8 cellular contexts compared by ENCODE assay signal in the genomic region with DNA sequence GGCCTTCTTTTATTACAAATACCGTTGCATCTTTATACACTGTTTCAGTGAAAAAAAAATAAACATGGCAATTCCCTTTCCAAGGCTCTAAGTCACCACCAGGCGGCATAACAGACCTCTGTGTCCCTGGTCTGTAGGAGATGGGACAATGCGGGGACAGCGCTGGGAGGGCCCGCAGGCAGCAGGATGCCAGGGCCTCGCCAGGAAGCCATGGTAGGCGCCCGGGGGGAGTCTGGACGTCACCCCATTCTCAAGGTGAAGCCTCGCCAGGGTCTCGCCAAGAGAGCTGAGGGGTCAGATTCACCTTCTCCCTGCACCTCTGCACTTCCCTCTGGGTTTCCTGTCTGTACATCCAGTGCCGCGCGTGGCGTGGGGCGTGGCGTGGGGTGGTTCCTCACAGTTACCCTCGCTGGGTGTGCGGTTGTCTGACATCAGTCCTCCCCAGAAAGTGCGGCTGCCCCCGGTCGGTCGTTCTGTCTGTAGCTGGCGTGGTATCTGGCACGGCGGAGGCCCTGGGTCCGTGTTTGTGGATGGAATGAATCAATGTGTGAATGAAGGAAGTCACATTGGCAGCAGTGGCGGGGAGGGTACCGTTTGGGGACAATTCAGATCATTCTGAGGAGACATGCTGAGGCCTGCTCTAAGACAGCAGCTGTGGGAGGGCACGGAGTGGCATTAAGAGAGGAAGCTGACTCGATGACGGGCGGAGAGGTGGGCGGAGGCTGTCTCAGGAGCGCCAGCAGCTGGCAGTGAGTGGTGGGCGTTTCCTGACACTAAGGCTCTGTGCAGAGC. TPM values are rescaled to one million over a fixed set of nuclear protein-coding genes. Genes with fewer than 3 reads are reported as not detected.
DNase-seq lines count a peak whose midpoint lies in the region; ATAC-seq and TF ChIP-seq lines count a peak whose summit lies in the region.

No MANE protein-coding gene starts in this region.

- no peaks in the 10 kb centered on the region for H3K9me2 ChIP-seq in PC-9 (ENCODE audit: insufficient read depth)

- CTCF ChIA-PET in IMR-90 (lab: Yijun Ruan, JAX), result interaction anchor here (0.5 to 5.7 kb wide), 12 partner anchors 11 to 1649 kb away, joined by 3 to 56 read pairs (median 4); no protein-coding TSS in a partner anchor
- CTCF ChIA-PET in PC-9 (lab: Charles Lee), result interaction anchor here (0.6 to 1.5 kb wide), 7 partner anchors 13 to 344 kb away, joined by 3 to 8 read pairs (median 3); no protein-coding TSS in a partner anchor

- TF ChIP-seq CTCF in GM12865 (IDR thresholded peaks at IDR 0.05; ENCODE audit: insufficient read depth, low read depth, low read length, missing control alignments) (peak; percentile 77), IMR-90 (conservative IDR thresholded peaks at IDR 0.05; ENCODE audit: low read depth, low read length) (peak; percentile 74), PC-9 (conservative IDR thresholded peaks at IDR 0.05) (peak; percentile 90), fibroblast of mammary gland (conservative IDR thresholded peaks at IDR 0.05; ENCODE audit: control insufficient read depth, insufficient read depth, low read depth, low read length) (peak; percentile 30)

- H3K27me3 Mint-ChIP-seq in activated T-cell treated with anti-CD3 and anti-CD28 coated beads, Interleukin-2, amount 50 U/mL, for 4 hours (ENCODE audit: low read depth), result peaks cover 5% of the 10 kb centered on the region

- DNase-seq in GM12865 (ENCODE audit: low read depth) (peak; percentile 80), IMR-90 (peak; percentile 75), PC-9 (peak; percentile 54 to 69), fibroblast of mammary gland (ENCODE audit: low read depth) (no peak), neuronal stem cell (ENCODE audit: low spot score) (no peak), superior temporal gyrus (ENCODE audit: extremely low spot score) (peak; percentile 79)
- peak; percentile 93 for DNase-seq in activated T-cell treated with anti-CD3 and anti-CD28 coated beads, Interleukin-2, amount 50 U/mL, for 4 hours

- H3K9ac ChIP-seq in IMR-90 (ENCODE audit: low read depth, low read length) (0 out of 2 replicates have a peak overlapping the region, but pooled peaks have one; percentile 8), neuronal stem cell (ENCODE audit: low read depth, low read length, poor library complexity) (peak overlapping the region; percentile 73)

- POLR2A ChIA-PET in IMR-90 (lab: Charles Lee; ENCODE audit: unreplicated experiment) (interaction anchor here (0.6 kb wide), 1 partner anchor 11 kb away, joined by 3 read pairs; no protein-coding TSS in a partner anchor), PC-9 (lab: Charles Lee; ENCODE audit: unreplicated experiment) (interaction anchor here (0.6 to 0.7 kb wide), 3 partner anchors 9 to 468 kb away, joined by 4 to 7 read pairs (median 5); no protein-coding TSS in a partner anchor)

- peaks cover 29% of the 10 kb centered on the region for H3K9me1 ChIP-seq in IMR-90 (ENCODE audit: insufficient read depth, low read length)

- peak overlapping the region; percentile 87 for H3K4ac ChIP-seq in IMR-90 (ENCODE audit: low read depth, low read length)
- H3K4ac ChIP-seq in neuronal stem cell (ENCODE audit: low read length), result no peak overlapping the region

- H4K8ac ChIP-seq in IMR-90 (ENCODE audit: low read depth in 2 of 2, low read length in 2 of 2) (peak overlapping the region; percentile 67 to 73), neuronal stem cell (ENCODE audit: low read depth, low read length) (no peak overlapping the region)

- H2AK5ac ChIP-seq in IMR-90 (ENCODE audit: low read depth, low read length) (peak overlapping the region; percentile 74), neuronal stem cell (ENCODE audit: low read depth, low read length) (no peak overlapping the region)

- no peak overlapping the region for H2BK12ac ChIP-seq in neuronal stem cell (ENCODE audit: low read length)

- peaks cover 59% of the 10 kb centered on the region for H3K4me1 Mint-ChIP-seq in activated T-cell treated with anti-CD3 and anti-CD28 coated beads, Interleukin-2, amount 50 U/mL, for 4 hours (ENCODE audit: low read depth)

- H3K27me3 ChIP-seq in IMR-90 (ENCODE audit: control insufficient read depth, insufficient read depth, low read length) (no peaks in the 10 kb centered on the region), PC-9 (ENCODE audit: insufficient read depth, low read depth) (no peaks in the 10 kb centered on the region), neuronal stem cell (ENCODE audit: control insufficient read depth in 3 of 3, insufficient read depth in 3 of 3, low read depth in 1 of 3, low read length in 3 of 3) (no peaks in the 10 kb centered on the region)

- TF ChIP-seq POLR2A in IMR-90 (IDR thresholded peaks at IDR 0.05; ENCODE audit: low read depth, low read length), result no peak; the same call in 1 of the 2 replicates

- peak overlapping the region; percentile 13 for H3K4me2 ChIP-seq in IMR-90 (ENCODE audit: low read depth, low read length)
- H3K4me2 ChIP-seq in PC-9, result peak overlapping the region; percentile 49
- H3K4me2 ChIP-seq in neuronal stem cell (ENCODE audit: insufficient read depth, low read length, poor library complexity, severe bottlenecking), result peak overlapping the region; percentile 34

- TF ChIP-seq RAD21 in IMR-90 (IDR thresholded peaks at IDR 0.05; ENCODE audit: low read length), result peak; percentile 79

- peak overlapping the region; percentile 17; the same call in 1 of the 2 replicates for H3K56ac ChIP-seq in IMR-90 (ENCODE audit: extremely low read depth, insufficient read depth, low read length)

- peak overlapping the region; percentile 50 for H3K27ac ChIP-seq in IMR-90 (ENCODE audit: insufficient read depth, low read length)
- H3K27ac ChIP-seq in PC-9, result no peak overlapping the region
- H3K27ac ChIP-seq in neuronal stem cell (replicated peaks; ENCODE audit: low read length), result no peak overlapping the region

- intact Hi-C loops in IMR-90 (cut with micrococcal nuclease), result loop anchor here (1.0 to 10.0 kb wide), 4 partner anchors 13 to 611 kb away; partner anchors contain the start of gene PER2
- intact Hi-C loops in PC-9 (cut with micrococcal nuclease; ENCODE audit: unreplicated experiment), result loop anchor here (1.0 kb wide), 3 partner anchors 72 to 101 kb away; partner anchors contain the start of gene RAB17

- H2BK15ac ChIP-seq in IMR-90 (ENCODE audit: low read depth, low read length) (peak overlapping the region; percentile 22; the same call in 2 of the 3 replicates), neuronal stem cell (ENCODE audit: low read length) (no peak overlapping the region)

- H3K23ac ChIP-seq in IMR-90 (ENCODE audit: low read depth, low read length) (peak overlapping the region; percentile 39), neuronal stem cell (ENCODE audit: low read depth, low read length, poor library complexity) (no peak overlapping the region)

- H4K5ac ChIP-seq in IMR-90 (ENCODE audit: low read depth, low read length), result peak overlapping the region; percentile 56

- peak overlapping the region; percentile 80 for H2BK120ac ChIP-seq in IMR-90 (ENCODE audit: low read depth, low read length)
- no peak overlapping the region for H2BK120ac ChIP-seq in neuronal stem cell (ENCODE audit: low read depth, low read length)

- peak overlapping the region; percentile 22 for H3K18ac ChIP-seq in IMR-90 (ENCODE audit: low read depth, low read length)
- H3K18ac ChIP-seq in neuronal stem cell (ENCODE audit: low read length), result peak overlapping the region; percentile 57

- peak overlapping the region; percentile 84 for H3K4me3 Mint-ChIP-seq in activated T-cell treated with anti-CD3 and anti-CD28 coated beads, Interleukin-2, amount 50 U/mL, for 4 hours

- dilution Hi-C loops in IMR-90 (cut with HindIII; ENCODE audit: low sequenced_read_pairs, unreplicated experiment), result no loop called here

- H2AFZ ChIP-seq in IMR-90 (replicated peaks; ENCODE audit: low read length, poor library complexity), result peak overlapping the region; percentile 82
- peak overlapping the region; percentile 20; the same call in 1 of the 2 replicates for H2AFZ ChIP-seq in PC-9
- H2AFZ ChIP-seq in neuronal stem cell (ENCODE audit: low read length), result no peak overlapping the region

- BruUV-seq in IMR-90 (replicated peaks; lab: Mats Ljungman, UMichigan) (no TSS peak), PC-9 (replicated peaks; lab: Mats Ljungman, UMichigan) (no TSS peak)

- H3K9me3 Mint-ChIP-seq in activated T-cell treated with anti-CD3 and anti-CD28 coated beads, Interleukin-2, amount 50 U/mL, for 4 hours, result no peaks in the 10 kb centered on the region

- H3K36me3 ChIP-seq in IMR-90 (ENCODE audit: control insufficient read depth, insufficient read depth, low read length) (peaks cover 2% of the 10 kb centered on the region; the same call in 1 of the 2 replicates), PC-9 (ENCODE audit: low read depth) (no peaks in the 10 kb centered on the region), neuronal stem cell (replicated peaks in 1 of 2; ENCODE audit: control insufficient read depth in 2 of 2, insufficient read depth in 2 of 2, low read length in 2 of 2) (peaks cover 0 to 5% of the 10 kb centered on the region in 2 donors)

- H3K79me1 ChIP-seq in IMR-90 (ENCODE audit: low read depth in 1 of 2, low read length in 2 of 2) (peaks cover 33 to 75% of the 10 kb centered on the region in 2 experiments), neuronal stem cell (ENCODE audit: low read depth, low read length) (peaks cover 2% of the 10 kb centered on the region)

- H3K79me2 ChIP-seq in PC-9 (ENCODE audit: low read depth), result no peaks in the 10 kb centered on the region

- H3K36me3 Mint-ChIP-seq in activated T-cell treated with anti-CD3 and anti-CD28 coated beads, Interleukin-2, amount 50 U/mL, for 4 hours (ENCODE audit: insufficient read depth), result no peaks in the 10 kb centered on the region

- H3K4me1 ChIP-seq in IMR-90 (ENCODE audit: control insufficient read depth, insufficient read depth, low read length), result peaks cover 43% of the 10 kb centered on the region
- peaks cover 15% of the 10 kb centered on the region for H3K4me1 ChIP-seq in PC-9 (replicated peaks; ENCODE audit: insufficient read depth)
- peaks cover 17 to 43% of the 10 kb centered on the region in 2 donors for H3K4me1 ChIP-seq in neuronal stem cell (ENCODE audit: control insufficient read depth in 2 of 2, insufficient read depth in 1 of 2, low read depth in 1 of 2, low read length in 2 of 2)

- peak overlapping the region; percentile 66 for H2BK20ac ChIP-seq in IMR-90 (ENCODE audit: low read depth, low read length)

- H3F3A ChIP-seq in PC-9 (ENCODE audit: insufficient read depth, low read depth), result peaks cover 11% of the 10 kb centered on the region

- H2AK9ac ChIP-seq in IMR-90 (replicated peaks; ENCODE audit: low read depth, low read length, poor library complexity), result peak overlapping the region; percentile 77

- H3K9me3 ChIP-seq in IMR-90 (ENCODE audit: control insufficient read depth, insufficient read depth, low read length), result no peaks in the 10 kb centered on the region
- no peaks in the 10 kb centered on the region for H3K9me3 ChIP-seq in PC-9 (ENCODE audit: insufficient read depth, low read depth)
- no peaks in the 10 kb centered on the region for H3K9me3 ChIP-seq in neuronal stem cell (replicated peaks in 1 of 2; ENCODE audit: control insufficient read depth in 2 of 2, insufficient read depth in 1 of 2, low read depth in 1 of 2, low read length in 2 of 2)

- H4K20me1 ChIP-seq in IMR-90 (ENCODE audit: insufficient read depth, low read length) (peaks cover 13% of the 10 kb centered on the region), PC-9 (ENCODE audit: insufficient read depth) (no peaks in the 10 kb centered on the region)

- peak overlapping the region; percentile 73 for H4K91ac ChIP-seq in IMR-90 (ENCODE audit: insufficient read depth, low read depth, low read length)
- H4K91ac ChIP-seq in neuronal stem cell (ENCODE audit: low read depth, low read length, poor library complexity), result no peak overlapping the region

- peak overlapping the region; percentile 41 for H3K4me3 ChIP-seq in GM12865 (ENCODE audit: low read depth, low read length)
- no peak overlapping the region for H3K4me3 ChIP-seq in IMR-90 (ENCODE audit: insufficient read depth, low read depth, low read length)
- H3K4me3 ChIP-seq in PC-9, result peak overlapping the region; percentile 32; the same call in 1 of the 2 replicates
- no peak overlapping the region for H3K4me3 ChIP-seq in fibroblast of mammary gland (ENCODE audit: control insufficient read depth, low read depth, low read length)
- H3K4me3 ChIP-seq in neuronal stem cell (ENCODE audit: low read length in 2 of 2), result no peak overlapping the region

- peak overlapping the region; percentile 64 for H3K14ac ChIP-seq in IMR-90 (replicated peaks; ENCODE audit: low read depth, low read length)
- H3K14ac ChIP-seq in neuronal stem cell (ENCODE audit: low read length), result no peak overlapping the region

- 30% methylated on average over 2 of the region's 36 CpGs; no CpG with 5 or more reads in 1 of the 2 experiments for WGBS in IMR-90 (ENCODE audit: extremely low coverage in 2 of 2, insufficient read length in 1 of 2), 2 experiments
- no CpG with 5 or more reads among the region's 36 CpGs for WGBS in neuronal stem cell (ENCODE audit: extremely low coverage in 2 of 2, insufficient read length in 2 of 2, insufficient replicate concordance in 1 of 2), 2 donors

- peak overlapping the region; percentile 46 for H2BK5ac ChIP-seq in IMR-90 (ENCODE audit: low read depth, low read length, poor library complexity, severe bottlenecking)
- H2BK5ac ChIP-seq in neuronal stem cell (ENCODE audit: low read length), result no peak overlapping the region

- in situ Hi-C loops in IMR-90 (cut with MboI; ENCODE audit: low sequenced_read_pairs), result loop anchor here (5.0 kb wide), 1 partner anchor 69 kb away; no protein-coding TSS in a partner anchor

- peak; percentile 33 for ATAC-seq in IMR-90 (ENCODE audit: low read depth)
- peak; percentile 79 to 80 for ATAC-seq in activated T-cell treated with anti-CD3 and anti-CD28 coated beads, Interleukin-2, amount 50 U/mL, for 4 hours
- no peak for ATAC-seq in HG03097 (IDR thresholded peaks at IDR 0.05; ENCODE audit: low FRiP score, unreplicated experiment)

RNA-seq across cellular contexts. Expression of gene LRRFIP1, which starts 45.9 kb away (rescaled TPM):
- total RNA-seq in IMR-90 (2012; rRNA removed) (52.2 and 63.0 TPM in 2 replicates), PC-9 (2021) (221 and 238 TPM in 2 replicates)
- 47.4 and 54.4 TPM in 2 replicates for polyA plus RNA-seq in IMR-90 (2012; rRNA removed)
- polyA plus RNA-seq in IMR-90 (2012; cell fraction: cytosol; rRNA removed), result 22.4 and 32.2 TPM in 2 replicates
- polyA plus RNA-seq in IMR-90 (2012; cell fraction: nucleus; rRNA removed; ENCODE audit: low replicate concordance), result 26.6 and 80.9 TPM in 2 replicates
- total RNA-seq in activated T-cell treated with anti-CD3 and anti-CD28 coated beads, Interleukin-2, amount 50 U/mL, for 4 hours, result 100 to 1,000 TPM; 160 to 203 (median 169) TPM
- polyA plus RNA-seq in neuronal stem cell (2013, experiment 1 of 2), result 30.3 TPM
- polyA plus RNA-seq in neuronal stem cell (2013, experiment 2 of 2), result 33.9 TPM

Comparison
In these comparisons a context has a peak if more than half of its experiments do, and no peak if none do; other contexts are left out.
1. DNase-seq: peak in GM12865 (single experiment), IMR-90 (single experiment), PC-9 (2 of 2), activated T-cell treated with anti-CD3 and anti-CD28 coated beads, Interleukin-2, amount 50 U/mL, for 4 hours (single experiment) and superior temporal gyrus (single experiment); none in fibroblast of mammary gland (single experiment) and neuronal stem cell (single experiment).
2. H3K4me3 ChIP-seq: peak in GM12865 (single experiment) and PC-9 (single experiment); none in IMR-90 (single experiment), fibroblast of mammary gland (single experiment) and neuronal stem cell (0 of 2).
3. CTCF ChIP-seq: peak in every context shown above with its lines; median percentile 90 in PC-9; 77 in GM12865; 74 in IMR-90; 30 in fibroblast of mammary gland.
4. Peak in every context shown above with its lines, with median percentiles within 50 percentile points of each other: H3K4me2 ChIP-seq.